Comparison of ENCODE assay signal across 8 cellular contexts in the genomic region with DNA sequence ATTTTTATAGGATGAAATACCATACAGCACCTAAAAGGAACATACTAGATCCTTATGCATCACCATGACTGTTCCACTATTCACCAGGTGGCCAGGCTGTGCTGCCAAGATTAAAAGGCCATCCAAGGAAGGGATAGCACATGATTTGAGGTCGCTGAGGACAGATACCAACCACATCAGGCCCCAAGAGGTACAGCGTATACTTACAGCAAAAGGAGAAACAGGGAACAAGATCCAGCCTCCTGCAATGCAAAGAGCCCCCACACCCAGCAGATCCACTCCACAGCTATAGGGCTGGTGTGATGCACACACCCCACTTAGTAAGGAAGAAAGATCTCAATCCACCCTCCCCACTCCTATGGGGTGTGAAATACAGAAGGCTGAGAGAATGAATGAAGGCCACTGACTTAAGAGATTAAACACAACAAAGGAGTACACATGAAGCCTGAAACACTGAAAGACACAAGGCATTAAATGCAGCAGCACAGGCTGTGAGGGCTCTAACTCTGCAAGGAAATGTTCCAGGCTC. TPM values are rescaled to one million over a fixed set of nuclear protein-coding genes. Genes with fewer than 3 reads are reported as not detected.
DNase-seq lines count a peak whose midpoint lies in the region; ATAC-seq, FAIRE-seq and TF ChIP-seq lines count a peak whose summit lies in the region.

No MANE protein-coding gene starts in this region.

- H3K4me3 Mint-ChIP-seq in activated CD4-positive, alpha-beta T cell treated with anti-CD3 and anti-CD28 coated beads, Interleukin-2, amount 10 ng/mL, durations not matched to agents 7 days and 5 days: peak overlapping the region; percentile 97
- peak overlapping the region; percentile 97 to 98 (median 98) for H3K4me3 Mint-ChIP-seq in nephron

- DNase-seq in activated CD4-positive, alpha-beta T cell treated with anti-CD3 and anti-CD28 coated beads, Interleukin-2, amount 10 ng/mL, durations not matched to agents 7 days and 5 days: peak; percentile 6
- no peak for DNase-seq in activated CD4-positive, alpha-beta T cell treated with anti-CD3 and anti-CD28 coated beads for 48 hours
- DNase-seq in RKO (ENCODE audit: low spot score): peak; percentile 80
- DNase-seq in endothelial cell of umbilical vein (ENCODE audit: low read depth, low spot score): no peak
- DNase-seq in activated CD8-positive, alpha-beta memory T cell treated with anti-CD3 and anti-CD28 coated beads, Interleukin-2, amount 50 U/mL, for 4 hours: no peak

- peak overlapping the region; percentile 80 to 98 (median 88) for H3K4me3 ChIP-seq in endothelial cell of umbilical vein (replicated peaks in 1 of 3; ENCODE audit: insufficient read depth in 1 of 3, low read depth in 1 of 3, low read length in 3 of 3)

- no peak overlapping the region for H3K27ac ChIP-seq in endothelial cell of umbilical vein (ENCODE audit: insufficient read depth, low read depth, low read length)

- peak overlapping the region; percentile 97 for H3K27ac Mint-ChIP-seq in activated CD4-positive, alpha-beta T cell treated with anti-CD3 and anti-CD28 coated beads, Interleukin-2, amount 10 ng/mL, durations not matched to agents 7 days and 5 days
- H3K27ac Mint-ChIP-seq in nephron: peak overlapping the region; percentile 99

- no peaks in the 10 kb centered on the region for H3K27me3 Mint-ChIP-seq in activated CD4-positive, alpha-beta T cell treated with anti-CD3 and anti-CD28 coated beads, Interleukin-2, amount 10 ng/mL, durations not matched to agents 7 days and 5 days
- H3K27me3 Mint-ChIP-seq in nephron (ENCODE audit: low read depth): no peaks in the 10 kb centered on the region

- POLR2A ChIA-PET in activated CD4-positive, alpha-beta T cell treated with anti-CD3 and anti-CD28 coated beads, Interleukin-2, amount 10 ng/mL, durations not matched to agents 7 days and 5 days (lab: Charles Lee): no interaction called here
- POLR2A ChIA-PET in endothelial cell of umbilical vein (lab: Charles Lee): no interaction called here

- no peak for TF ChIP-seq POLR2A in endothelial cell of umbilical vein (IDR thresholded peaks at IDR 0.05; ENCODE audit: low read depth, low read length)

- CTCF ChIA-PET in activated CD4-positive, alpha-beta T cell treated with anti-CD3 and anti-CD28 coated beads, Interleukin-2, amount 10 ng/mL, durations not matched to agents 7 days and 5 days (lab: Charles Lee): interaction anchor here (0.6 kb wide), 1 partner anchor 14 kb away, joined by 3 read pairs; no protein-coding TSS in a partner anchor
- CTCF ChIA-PET in endothelial cell of umbilical vein (lab: Charles Lee): interaction anchor here (2.3 kb wide), 1 partner anchor 186 kb away, joined by 8 read pairs; no protein-coding TSS in a partner anchor

- dilution Hi-C loops in endothelial cell of umbilical vein (cut with MboI; ENCODE audit: extremely low pct_ligation_motif_present, low sequenced_read_pairs): no loop called here

- H3K4me1 ChIP-seq in endothelial cell of umbilical vein (ENCODE audit: control insufficient read depth, extremely low read depth, insufficient read depth, low read length): peaks cover 13% of the 10 kb centered on the region

- H3K4me2 ChIP-seq in endothelial cell of umbilical vein (ENCODE audit: insufficient read depth, low read length): peak overlapping the region; percentile 96

- no peak for TF ChIP-seq CTCF in endothelial cell of umbilical vein (IDR thresholded peaks at IDR 0.05; ENCODE audit: extremely low read depth in 1 of 2, insufficient read depth in 1 of 2, low read depth in 1 of 2, low read length in 2 of 2)
- TF ChIP-seq CTCF in nephron (IDR thresholded peaks at IDR 0.05; ENCODE audit: unreplicated experiment in 3 of 3): no peak

- no peak overlapping the region for H2AFZ ChIP-seq in endothelial cell of umbilical vein (ENCODE audit: low read depth, low read length)

- TSS peak; percentile 34 for BruUV-seq in endothelial cell of umbilical vein (replicated peaks; lab: Mats Ljungman, UMichigan)

- H3K9me3 ChIP-seq in endothelial cell of umbilical vein (replicated peaks; ENCODE audit: control insufficient read depth, insufficient read depth, low read length): no peaks in the 10 kb centered on the region

- H3K36me3 Mint-ChIP-seq in activated CD4-positive, alpha-beta T cell treated with anti-CD3 and anti-CD28 coated beads, Interleukin-2, amount 10 ng/mL, durations not matched to agents 7 days and 5 days (ENCODE audit: low read depth): peaks cover 29% of the 10 kb centered on the region
- peaks cover 31% of the 10 kb centered on the region for H3K36me3 Mint-ChIP-seq in nephron (ENCODE audit: low read depth)

- peaks cover 33% of the 10 kb centered on the region for H3K4me1 Mint-ChIP-seq in activated CD4-positive, alpha-beta T cell treated with anti-CD3 and anti-CD28 coated beads, Interleukin-2, amount 10 ng/mL, durations not matched to agents 7 days and 5 days
- H3K4me1 Mint-ChIP-seq in nephron: peaks cover 15% of the 10 kb centered on the region

- FAIRE-seq in endothelial cell of umbilical vein (lab: Jason Lieb, UNC): no peak

- peaks cover 25% of the 10 kb centered on the region for H3K9me3 Mint-ChIP-seq in activated CD4-positive, alpha-beta T cell treated with anti-CD3 and anti-CD28 coated beads, Interleukin-2, amount 10 ng/mL, durations not matched to agents 7 days and 5 days
- H3K9me3 Mint-ChIP-seq in nephron: peaks cover 19% of the 10 kb centered on the region

- ATAC-seq in GM21381 (IDR thresholded peaks at IDR 0.05; ENCODE audit: unreplicated experiment): no peak
- no peak for ATAC-seq in HG02798 (IDR thresholded peaks at IDR 0.05; ENCODE audit: poor library complexity, unreplicated experiment)

- H3K79me2 ChIP-seq in endothelial cell of umbilical vein (ENCODE audit: control insufficient read depth, insufficient read depth, low read length): peaks cover 32% of the 10 kb centered on the region

- intact Hi-C loops in endothelial cell of umbilical vein (cut with micrococcal nuclease): no loop called here

- no peaks in the 10 kb centered on the region for H3K36me3 ChIP-seq in endothelial cell of umbilical vein (ENCODE audit: control insufficient read depth in 2 of 2, extremely low read depth in 1 of 2, insufficient read depth in 2 of 2, low read length in 2 of 2)

- peak overlapping the region; percentile 94 for H3K9ac ChIP-seq in endothelial cell of umbilical vein (replicated peaks; ENCODE audit: extremely low read depth, insufficient read depth, low read length)

- H3K27me3 ChIP-seq in endothelial cell of umbilical vein (ENCODE audit: control insufficient read depth in 2 of 2, insufficient read depth in 2 of 2, low read length in 2 of 2): no peaks in the 10 kb centered on the region

- no peaks in the 10 kb centered on the region for H4K20me1 ChIP-seq in endothelial cell of umbilical vein (replicated peaks; ENCODE audit: control insufficient read depth, extremely low read depth, insufficient read depth, low read length)

- no peaks in the 10 kb centered on the region for H3K9me1 ChIP-seq in endothelial cell of umbilical vein (replicated peaks; ENCODE audit: control insufficient read depth, extremely low read depth, insufficient read depth, low read length)

TF ChIP-seq in endothelial cell of umbilical vein, 7 proteins besides CTCF, POLR2A, EP300 and RAD21:
- TF ChIP-seq POLR2AphosphoS5 (IDR thresholded peaks at IDR 0.05; ENCODE audit: insufficient read depth, low read depth, low read length) (no peak), MYC (IDR thresholded peaks at IDR 0.05; ENCODE audit: low read depth, low read length) (no peak), JUN (IDR thresholded peaks at IDR 0.05; ENCODE audit: borderline replicate concordance, insufficient read depth, insufficient read length, low read depth) (no peak), EZH2 (IDR thresholded peaks at IDR 0.05; ENCODE audit: borderline replicate concordance, low read depth, low read length, severe bottlenecking) (no peak), FOS (IDR thresholded peaks at IDR 0.05; ENCODE audit: borderline replicate concordance, insufficient read depth, low read length) (no peak), GATA2 (IDR thresholded peaks at IDR 0.05; ENCODE audit: insufficient read depth, insufficient read length, low read depth, low read length) (no peak)
- TF ChIP-seq, protein P1, sequence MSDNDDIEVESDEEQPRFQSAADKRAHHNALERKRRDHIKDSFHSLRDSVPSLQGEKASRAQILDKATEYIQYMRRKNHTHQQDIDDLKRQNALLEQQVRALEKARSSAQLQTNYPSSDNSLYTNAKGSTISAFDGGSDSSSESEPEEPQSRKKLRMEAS (IDR thresholded peaks at IDR 0.05; ENCODE audit: insufficient read depth, insufficient read length): no peak

RNA-seq across cellular contexts. Expression of a gene that starts 32.0 kb away (rescaled TPM):
- total RNA-seq in activated CD4-positive, alpha-beta T cell treated with anti-CD3 and anti-CD28 coated beads, Interleukin-2, amount 10 ng/mL, durations not matched to agents 7 days and 5 days: 10 to 100 TPM; 22.4 to 24.9 TPM
- 15.0 and 17.8 TPM in 2 replicates for total RNA-seq in endothelial cell of umbilical vein
- 2.1 and 2.3 TPM in 2 replicates for polyA plus RNA-seq in endothelial cell of umbilical vein
- polyA plus RNA-seq in endothelial cell of umbilical vein (2011; cell fraction: cytosol; rRNA removed): 2.3 and 2.4 TPM in 2 replicates
- polyA plus RNA-seq in endothelial cell of umbilical vein (2011; cell fraction: nucleus; rRNA removed): 8.5 and 9.8 TPM in 2 replicates
- 3.5 and 4.3 TPM in 2 replicates for polyA plus RNA-seq in endothelial cell of umbilical vein (2012)
- polyA minus RNA-seq in endothelial cell of umbilical vein: 15.9 and 19.6 TPM in 2 replicates
- polyA minus RNA-seq in endothelial cell of umbilical vein (2011; cell fraction: cytosol; rRNA and poly(A)+ RNA removed): 4.3 TPM
- 8.8 and 11.3 TPM in 2 replicates for polyA minus RNA-seq in endothelial cell of umbilical vein (2011; cell fraction: nucleus; rRNA and poly(A)+ RNA removed)

RNA-seq across cellular contexts. Expression of a gene that starts 45.5 kb away (rescaled TPM):
- under 1 TPM; 0.50 to 0.56 TPM for total RNA-seq in activated CD4-positive, alpha-beta T cell treated with anti-CD3 and anti-CD28 coated beads, Interleukin-2, amount 10 ng/mL, durations not matched to agents 7 days and 5 days
- total RNA-seq in endothelial cell of umbilical vein: 0.95 and 1.9 TPM in 2 replicates
- 0.75 and 0.83 TPM in 2 replicates for polyA plus RNA-seq in endothelial cell of umbilical vein
- polyA plus RNA-seq in endothelial cell of umbilical vein (2011; cell fraction: cytosol; rRNA removed): 0.56 and 0.72 TPM in 2 replicates
- polyA plus RNA-seq in endothelial cell of umbilical vein (2011; cell fraction: nucleus; rRNA removed): 1.7 and 2.1 TPM in 2 replicates
- 0.49 and 0.51 TPM in 2 replicates for polyA plus RNA-seq in endothelial cell of umbilical vein (2012)
- 1.3 and 1.9 TPM in 2 replicates for polyA minus RNA-seq in endothelial cell of umbilical vein
- not detected for polyA minus RNA-seq in endothelial cell of umbilical vein (2011; cell fraction: cytosol; rRNA and poly(A)+ RNA removed)
- polyA minus RNA-seq in endothelial cell of umbilical vein (2011; cell fraction: nucleus; rRNA and poly(A)+ RNA removed): 1.1 and 1.6 TPM in 2 replicates

Comparison
In these comparisons a context has a peak if more than half of its experiments do, and no peak if none do; other contexts are left out.
1. DNase-seq: peak in activated CD4-positive, alpha-beta T cell treated with anti-CD3 and anti-CD28 coated beads, Interleukin-2, amount 10 ng/mL, durations not matched to agents 7 days and 5 days (single experiment) and RKO (single experiment); none in activated CD4-positive, alpha-beta T cell treated with anti-CD3 and anti-CD28 coated beads for 48 hours (single experiment), endothelial cell of umbilical vein (single experiment) and activated CD8-positive, alpha-beta memory T cell treated with anti-CD3 and anti-CD28 coated beads, Interleukin-2, amount 50 U/mL, for 4 hours (single experiment).